Comparison of ENCODE assay signal across 7 cellular contexts in the genomic region with DNA sequence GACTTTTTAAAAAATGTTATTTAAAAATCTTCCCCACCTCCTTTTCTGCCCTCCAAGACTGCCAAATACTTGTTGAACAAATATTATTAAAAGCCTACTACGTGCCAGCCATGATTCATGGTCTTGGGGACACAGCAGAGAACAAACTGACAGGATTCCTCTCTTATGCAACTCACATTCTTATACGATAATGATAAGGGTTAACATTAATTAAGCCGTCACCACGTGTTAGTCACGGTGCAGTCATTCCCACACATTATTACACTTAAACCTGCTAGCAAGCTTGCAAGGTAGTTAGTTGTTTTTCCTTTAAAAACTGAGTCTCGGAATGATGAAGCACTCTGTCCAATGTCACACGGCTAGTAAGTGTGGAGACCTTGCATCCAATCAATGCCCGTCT. TPM values are rescaled to one million over a fixed set of nuclear protein-coding genes. Genes with fewer than 3 reads are reported as not detected.
A peak's percentile ranks its signal among the peaks of the same experiment; 100 is the strongest.
DNase-seq lines count a peak whose midpoint lies in the region; TF ChIP-seq lines count a peak whose summit lies in the region.
"Not testable (repeated sequence)": the region's sequence is repeated elsewhere in the genome, so short reads cannot be mapped to it uniquely, and the experiment has no call there.

No MANE protein-coding gene starts in this region.

- H3K27me3 ChIP-seq in GM23248 (replicated peaks; ENCODE audit: insufficient read depth); osteoblast (ENCODE audit: insufficient read depth, low read length): not testable (repeated sequence)

- H2AFZ ChIP-seq in GM23248; osteoblast (ENCODE audit: low read length): not testable (repeated sequence)

- not testable (repeated sequence) for H4K20me1 ChIP-seq in GM23248 (ENCODE audit: insufficient read depth); osteoblast (ENCODE audit: insufficient read depth, low read length)

- DNase-seq in AG20443 (ENCODE audit: low spot score) (peak; percentile 1), GM23248 (peak; percentile 66), NCI-H226 (peak; percentile 72), astrocyte of the cerebellum (ENCODE audit: low read depth) (peak; percentile 26), choroid plexus epithelial cell (ENCODE audit: low read depth) (peak; percentile 28), fibroblast of villous mesenchyme (ENCODE audit: low read depth) (peak; percentile 61), osteoblast (ENCODE audit: insufficient read length, low spot score, missing footprints) (peak; percentile 14)

- WGBS in GM23248 (ENCODE audit: low coverage in 1 of 2, low lambda C conversion rate in 2 of 2, missing lambda C conversion rate in 2 of 2), 2 experiments = 21 to 30% methylated on average over 8 of the region's 8 CpGs

- H3K9me3 ChIP-seq in GM23248 (ENCODE audit: low read depth); osteoblast (ENCODE audit: low read depth, low read length): not testable (repeated sequence)

- not testable (repeated sequence) for H3K4me2 ChIP-seq in GM23248 (ENCODE audit: unreplicated experiment); osteoblast (ENCODE audit: insufficient read depth, low read length)

- not testable (repeated sequence) for H3K9me2 ChIP-seq in GM23248 (ENCODE audit: insufficient read depth)

- not testable (repeated sequence) for H3K36me3 ChIP-seq in GM23248 (ENCODE audit: low read depth); osteoblast (ENCODE audit: insufficient read depth, low read length)

- H3K27ac ChIP-seq in GM23248 = 0 out of 2 replicates have a peak overlapping the region, but pooled peaks have one; percentile 30
- not testable (repeated sequence) for H3K27ac ChIP-seq in osteoblast (ENCODE audit: low read depth, low read length)

- in situ Hi-C loops in GM23248 (cut with MboI); astrocyte of the cerebellum (cut with HindIII; ENCODE audit: low sequenced_read_pairs): not testable (repeated sequence)

- H3K79me2 ChIP-seq in GM23248 (ENCODE audit: insufficient read depth); osteoblast (ENCODE audit: insufficient read depth, low read length): not testable (repeated sequence)

- not testable (repeated sequence) for H3K4me3 ChIP-seq in GM23248; astrocyte of the cerebellum (ENCODE audit: low read depth, low read length); choroid plexus epithelial cell (ENCODE audit: low read depth, low read length); fibroblast of villous mesenchyme (ENCODE audit: low read depth, low read length); osteoblast (ENCODE audit: insufficient read depth, low read length)

- H3F3A ChIP-seq in GM23248 (ENCODE audit: insufficient read depth) = not testable (repeated sequence)

- not testable (repeated sequence) for H3K4me1 ChIP-seq in GM23248 (ENCODE audit: insufficient read depth); osteoblast (ENCODE audit: insufficient read depth, low read length)

- H3K9ac ChIP-seq in GM23248 = not testable (repeated sequence)

- TF ChIP-seq CTCF in astrocyte of the cerebellum (IDR thresholded peaks at IDR 0.05; ENCODE audit: low read depth, low read length, missing control alignments); choroid plexus epithelial cell (conservative IDR thresholded peaks at IDR 0.05; ENCODE audit: low read depth, low read length); fibroblast of villous mesenchyme (IDR thresholded peaks at IDR 0.05; ENCODE audit: insufficient read depth, low read depth, low read length); osteoblast (IDR thresholded peaks at IDR 0.05; ENCODE audit: extremely low read depth, low read depth, low read length): not testable (repeated sequence)

RNA-seq across cellular contexts. Expression of a gene that starts 1.3 kb away (rescaled TPM):
- total RNA-seq in GM23248 (2014; rRNA removed; shearing (Covaris generic)) = under 0.01 TPM in 1 of 2 replicates, not detected in the other
- polyA plus RNA-seq in GM23248 (2016; fragmentation: Nextera tagmentation; extraction: Ambion mirVana) = 0.29 and 0.56 TPM in 2 replicates
- under 0.01 TPM in 2 replicates for total RNA-seq in fibroblast of villous mesenchyme
- 2.5 TPM in 1 of 2 replicates, not detected in the other for total RNA-seq in osteoblast

RNA-seq across cellular contexts. Expression of a gene that starts 48.9 kb away (rescaled TPM):
- 5.3 and 13.9 TPM in 2 replicates for total RNA-seq in GM23248 (2014; rRNA removed; shearing (Covaris generic))
- 7.2 and 10.5 TPM in 2 replicates for polyA plus RNA-seq in GM23248 (2016; fragmentation: Nextera tagmentation; extraction: Ambion mirVana)
- total RNA-seq in fibroblast of villous mesenchyme (20.3 and 38.7 TPM in 2 replicates), osteoblast (13.3 and 19.9 TPM in 2 replicates)

RNA-seq across cellular contexts. Expression of a gene that starts 49.1 kb away (rescaled TPM):
- 11.8 and 14.2 TPM in 2 replicates for total RNA-seq in GM23248 (2014; rRNA removed; shearing (Covaris generic))
- 3.7 and 20.4 TPM in 2 replicates for polyA plus RNA-seq in GM23248 (2016; fragmentation: Nextera tagmentation; extraction: Ambion mirVana)
- 6.5 and 10.0 TPM in 2 replicates for total RNA-seq in fibroblast of villous mesenchyme
- total RNA-seq in osteoblast = 3.8 and 6.2 TPM in 2 replicates

RNA-seq across cellular contexts. Expression of a gene that starts 54.5 kb away (rescaled TPM):
- total RNA-seq in GM23248 (2014; rRNA removed; shearing (Covaris generic)) = 4.6 TPM in 1 of 2 replicates, not detected in the other
- polyA plus RNA-seq in GM23248 (2016; fragmentation: Nextera tagmentation; extraction: Ambion mirVana) = 0.73 and 1.0 TPM in 2 replicates
- total RNA-seq in fibroblast of villous mesenchyme = 0.43 and 1.6 TPM in 2 replicates
- total RNA-seq in osteoblast = 0.36 and 1.2 TPM in 2 replicates

Comparison
In these comparisons a context has a peak if more than half of its experiments do, and no peak if none do; other contexts are left out.
1. DNase-seq: peak in every context shown above with its lines; median percentile 72 in NCI-H226; 66 in GM23248; 61 in fibroblast of villous mesenchyme; 28 in choroid plexus epithelial cell; 26 in astrocyte of the cerebellum; 14 in osteoblast; 1 in AG20443.